Comparison of ENCODE assay signal across 1 cellular context in the genomic region with DNA sequence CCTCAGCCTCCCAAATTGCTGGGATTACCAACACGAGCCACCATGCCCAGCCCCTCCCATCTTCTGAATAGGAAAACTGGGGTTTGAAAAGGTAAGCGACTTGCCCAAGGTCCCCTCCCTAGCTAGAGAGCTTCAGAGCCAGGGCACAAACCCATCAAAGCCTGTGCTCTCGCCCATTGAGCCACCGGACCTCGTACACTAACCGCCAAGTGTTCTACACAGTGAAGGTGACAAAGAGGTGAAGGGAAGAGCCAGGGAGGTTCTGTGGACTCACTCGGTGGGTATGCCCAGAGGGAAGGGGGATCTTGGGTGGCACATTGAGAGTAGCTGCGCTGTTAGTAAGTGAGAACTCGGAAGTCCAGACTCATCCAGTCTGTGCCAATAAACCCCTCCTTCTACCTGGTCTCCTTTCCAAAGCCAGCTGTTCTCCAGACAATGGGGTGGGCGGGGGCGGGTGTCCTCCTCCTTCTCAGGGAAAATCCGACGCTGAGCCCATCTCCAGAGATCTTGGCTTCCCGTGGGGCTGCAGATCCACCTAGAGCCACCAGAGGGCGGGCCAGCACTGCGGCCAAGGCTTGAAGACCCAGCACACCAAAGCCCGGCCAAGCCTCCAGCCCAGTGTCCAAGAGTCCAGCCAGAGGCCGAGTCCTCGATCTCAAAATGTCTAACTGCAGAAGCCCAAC.
TF ChIP-seq lines count a peak whose summit lies in the region.

No MANE protein-coding gene starts in this region.

TF ChIP-seq in WTC11, 78 proteins besides CTCF, POLR2A, EP300 and RAD21 (continued from another document):
- TF ChIP-seq, protein P1, sequence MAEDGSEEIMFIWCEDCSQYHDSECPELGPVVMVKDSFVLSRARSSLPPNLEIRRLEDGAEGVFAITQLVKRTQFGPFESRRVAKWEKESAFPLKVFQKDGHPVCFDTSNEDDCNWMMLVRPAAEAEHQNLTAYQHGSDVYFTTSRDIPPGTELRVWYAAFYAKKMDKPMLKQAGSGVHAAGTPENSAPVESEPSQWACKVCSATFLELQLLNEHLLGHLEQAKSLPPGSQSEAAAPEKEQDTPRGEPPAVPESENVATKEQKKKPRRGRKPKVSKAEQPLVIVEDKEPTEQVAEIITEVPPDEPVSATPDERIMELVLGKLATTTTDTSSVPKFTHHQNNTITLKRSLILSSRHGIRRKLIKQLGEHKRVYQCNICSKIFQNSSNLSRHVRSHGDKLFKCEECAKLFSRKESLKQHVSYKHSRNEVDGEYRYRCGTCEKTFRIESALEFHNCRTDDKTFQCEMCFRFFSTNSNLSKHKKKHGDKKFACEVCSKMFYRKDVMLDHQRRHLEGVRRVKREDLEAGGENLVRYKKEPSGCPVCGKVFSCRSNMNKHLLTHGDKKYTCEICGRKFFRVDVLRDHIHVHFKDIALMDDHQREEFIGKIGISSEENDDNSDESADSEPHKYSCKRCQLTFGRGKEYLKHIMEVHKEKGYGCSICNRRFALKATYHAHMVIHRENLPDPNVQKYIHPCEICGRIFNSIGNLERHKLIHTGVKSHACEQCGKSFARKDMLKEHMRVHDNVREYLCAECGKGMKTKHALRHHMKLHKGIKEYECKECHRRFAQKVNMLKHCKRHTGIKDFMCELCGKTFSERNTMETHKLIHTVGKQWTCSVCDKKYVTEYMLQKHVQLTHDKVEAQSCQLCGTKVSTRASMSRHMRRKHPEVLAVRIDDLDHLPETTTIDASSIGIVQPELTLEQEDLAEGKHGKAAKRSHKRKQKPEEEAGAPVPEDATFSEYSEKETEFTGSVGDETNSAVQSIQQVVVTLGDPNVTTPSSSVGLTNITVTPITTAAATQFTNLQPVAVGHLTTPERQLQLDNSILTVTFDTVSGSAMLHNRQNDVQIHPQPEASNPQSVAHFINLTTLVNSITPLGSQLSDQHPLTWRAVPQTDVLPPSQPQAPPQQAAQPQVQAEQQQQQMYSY (CRISPR knock-in tag; IDR thresholded peaks at IDR 0.05) = peak; percentile 48; the same call in 1 of the 2 replicates
- TF ChIP-seq, protein P2, sequence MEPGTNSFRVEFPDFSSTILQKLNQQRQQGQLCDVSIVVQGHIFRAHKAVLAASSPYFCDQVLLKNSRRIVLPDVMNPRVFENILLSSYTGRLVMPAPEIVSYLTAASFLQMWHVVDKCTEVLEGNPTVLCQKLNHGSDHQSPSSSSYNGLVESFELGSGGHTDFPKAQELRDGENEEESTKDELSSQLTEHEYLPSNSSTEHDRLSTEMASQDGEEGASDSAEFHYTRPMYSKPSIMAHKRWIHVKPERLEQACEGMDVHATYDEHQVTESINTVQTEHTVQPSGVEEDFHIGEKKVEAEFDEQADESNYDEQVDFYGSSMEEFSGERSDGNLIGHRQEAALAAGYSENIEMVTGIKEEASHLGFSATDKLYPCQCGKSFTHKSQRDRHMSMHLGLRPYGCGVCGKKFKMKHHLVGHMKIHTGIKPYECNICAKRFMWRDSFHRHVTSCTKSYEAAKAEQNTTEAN (CRISPR knock-in tag; IDR thresholded peaks at IDR 0.05) = no peak
- TF ChIP-seq ZNF423 (CRISPR knock-in tag; IDR thresholded peaks at IDR 0.05) = no peak
- no peak for TF ChIP-seq ATF1 (CRISPR knock-in tag; IDR thresholded peaks at IDR 0.05)
- TF ChIP-seq GTF2I (CRISPR knock-in tag; conservative IDR thresholded peaks at IDR 0.05) = no peak
- TF ChIP-seq ZNF138 (CRISPR knock-in tag; conservative IDR thresholded peaks at IDR 0.05) = no peak
- TF ChIP-seq, protein P3, sequence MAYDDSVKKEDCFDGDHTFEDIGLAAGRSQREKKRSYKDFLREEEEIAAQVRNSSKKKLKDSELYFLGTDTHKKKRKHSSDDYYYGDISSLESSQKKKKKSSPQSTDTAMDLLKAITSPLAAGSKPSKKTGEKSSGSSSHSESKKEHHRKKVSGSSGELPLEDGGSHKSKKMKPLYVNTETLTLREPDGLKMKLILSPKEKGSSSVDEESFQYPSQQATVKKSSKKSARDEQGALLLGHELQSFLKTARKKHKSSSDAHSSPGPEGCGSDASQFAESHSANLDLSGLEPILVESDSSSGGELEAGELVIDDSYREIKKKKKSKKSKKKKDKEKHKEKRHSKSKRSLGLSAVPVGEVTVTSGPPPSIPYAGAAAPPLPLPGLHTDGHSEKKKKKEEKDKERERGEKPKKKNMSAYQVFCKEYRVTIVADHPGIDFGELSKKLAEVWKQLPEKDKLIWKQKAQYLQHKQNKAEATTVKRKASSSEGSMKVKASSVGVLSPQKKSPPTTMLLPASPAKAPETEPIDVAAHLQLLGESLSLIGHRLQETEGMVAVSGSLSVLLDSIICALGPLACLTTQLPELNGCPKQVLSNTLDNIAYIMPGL (CRISPR knock-in tag; IDR thresholded peaks at IDR 0.05) = 0 out of 2 replicates have a peak, but pooled peaks have one; percentile 32
TF ChIP-seq in WTC11: peak in this region for 2.
